In genomic region chr14:81312289-81312876, GRCh38 we compare ENCODE assay signal across 21 cellular contexts.
A peak's percentile ranks its signal among the peaks of the same experiment; 100 is the strongest.
DNase-seq lines count a peak whose midpoint lies in the region; ATAC-seq and TF ChIP-seq lines count a peak whose summit lies in the region.
"Had no signal": no experiment of that assay in that cellular context is flagged by ENCODE, and none has a peak within 500 bp of the region (broad histone marks: within the 10 kb centered on the region; RNA-seq: fewer than 3 reads in every experiment).

No MANE protein-coding gene starts in this region.

- H3K4me3 ChIP-seq in RWPE2 (ENCODE audit: severe bottlenecking): no peak overlapping the region
- no peak overlapping the region for H3K4me3 ChIP-seq in colonic mucosa
- H3K4me3 ChIP-seq: left ventricle myocardium inferior, upper lobe of left lung had no signal

- H3K36me3 ChIP-seq in RWPE2 (ENCODE audit: low read depth) (peaks cover 13% of the 10 kb centered on the region), colonic mucosa (no peaks in the 10 kb centered on the region)
- H3K36me3 ChIP-seq: left ventricle myocardium inferior, upper lobe of left lung had no signal

- H3K9me3 Mint-ChIP-seq in glutamatergic neuron (ENCODE audit: unreplicated experiment): peaks cover 11% of the 10 kb centered on the region
- H3K9me3 Mint-ChIP-seq in stimulated activated naive B cell treated with anti-CD40 and anti-IgM and Interleukin-4, amounts not matched to agents 10 μg/mL and 1 μg/mL and 100 μg/mL, for 72 hours: peaks cover 3 to 4% of the 10 kb centered on the region in 2 donors
- H3K9me3 Mint-ChIP-seq: central memory CD8-positive, alpha-beta T cell; stimulated activated naive CD8-positive, alpha-beta T cell treated with anti-CD3 and anti-CD28 coated beads, Interleukin-15, amount 100 ng/mL, for 72 hours had no signal

- peak overlapping the region; percentile 91 for H3K27ac Mint-ChIP-seq in glutamatergic neuron (ENCODE audit: unreplicated experiment)
- H3K27ac Mint-ChIP-seq in stimulated activated naive B cell treated with anti-CD40 and anti-IgM and Interleukin-4, amounts not matched to agents 10 μg/mL and 1 μg/mL and 100 μg/mL, for 72 hours: no peak overlapping the region
- H3K27ac Mint-ChIP-seq: stimulated activated naive CD8-positive, alpha-beta T cell treated with anti-CD3 and anti-CD28 coated beads, Interleukin-15, amount 100 ng/mL, for 72 hours had no signal

- H3K27me3 Mint-ChIP-seq in glutamatergic neuron (ENCODE audit: unreplicated experiment): peaks cover 2% of the 10 kb centered on the region
- peaks cover 0 to 11% of the 10 kb centered on the region in 2 donors for H3K27me3 Mint-ChIP-seq in stimulated activated naive B cell treated with anti-CD40 and anti-IgM and Interleukin-4, amounts not matched to agents 10 μg/mL and 1 μg/mL and 100 μg/mL, for 72 hours
- H3K27me3 Mint-ChIP-seq: stimulated activated naive CD8-positive, alpha-beta T cell treated with anti-CD3 and anti-CD28 coated beads, Interleukin-15, amount 100 ng/mL, for 72 hours had no signal

- H3K4me1 Mint-ChIP-seq in glutamatergic neuron (ENCODE audit: low read depth, unreplicated experiment): peaks cover 75% of the 10 kb centered on the region
- H3K4me1 Mint-ChIP-seq in stimulated activated naive B cell treated with anti-CD40 and anti-IgM and Interleukin-4, amounts not matched to agents 10 μg/mL and 1 μg/mL and 100 μg/mL, for 72 hours: peaks cover 0 to 8% of the 10 kb centered on the region in 2 donors
- H3K4me1 Mint-ChIP-seq: CD8-positive, alpha-beta memory T cell; central memory CD8-positive, alpha-beta T cell; stimulated activated naive CD8-positive, alpha-beta T cell treated with anti-CD3 and anti-CD28 coated beads, Interleukin-15, amount 100 ng/mL, for 72 hours had no signal

- TF ChIP-seq CTCF in RWPE2 (IDR thresholded peaks at IDR 0.05; ENCODE audit: poor library complexity, severe bottlenecking) (no peak), glutamatergic neuron (IDR thresholded peaks at IDR 0.05; ENCODE audit: partially characterized antibody, unreplicated experiment) (no peak), colonic mucosa (IDR thresholded peaks at IDR 0.05) (no peak)

- H3K4me3 Mint-ChIP-seq in glutamatergic neuron (ENCODE audit: unreplicated experiment): no peak overlapping the region
- no peak overlapping the region for H3K4me3 Mint-ChIP-seq in stimulated activated naive B cell treated with anti-CD40 and anti-IgM and Interleukin-4, amounts not matched to agents 10 μg/mL and 1 μg/mL and 100 μg/mL, for 72 hours
- H3K4me3 Mint-ChIP-seq: CD8-positive, alpha-beta memory T cell; central memory CD8-positive, alpha-beta T cell; stimulated activated naive CD8-positive, alpha-beta T cell treated with anti-CD3 and anti-CD28 coated beads, Interleukin-15, amount 100 ng/mL, for 72 hours had no signal

- ATAC-seq in RWPE2 (ENCODE audit: low read depth): no peak
- ATAC-seq in stimulated activated naive B cell treated with anti-CD40 and anti-IgM and Interleukin-4, amounts not matched to agents 10 μg/mL and 1 μg/mL and 100 μg/mL, for 72 hours (replicated peaks): peak; percentile 51 to 59
- ATAC-seq: Panc1; stimulated activated naive CD8-positive, alpha-beta T cell treated with anti-CD3 and anti-CD28 coated beads, Interleukin-15, amount 100 ng/mL, for 72 hours had no signal

- H3K27ac ChIP-seq in RWPE2 (ENCODE audit: poor library complexity, severe bottlenecking) (peak overlapping the region; percentile 53), colonic mucosa (no peak overlapping the region)
- H3K27ac ChIP-seq: 22Rv1, left ventricle myocardium inferior, upper lobe of left lung, VCaP had no signal

- DNase-seq in DMS 273 (lab: John Stamatoyannopoulos, UW; ENCODE audit: unreplicated experiment): peak; percentile 43
- no peak for DNase-seq in DMS 273 treated with DMSO at 0.1 percent for 48 hours (lab: John Stamatoyannopoulos, UW)
- DNase-seq in RWPE2 (ENCODE audit: low spot score): no peak
- DNase-seq in glutamatergic neuron: no peak
- no peak for DNase-seq in stimulated activated naive B cell treated with anti-CD40 and anti-IgM and Interleukin-4, amounts not matched to agents 10 μg/mL and 1 μg/mL and 100 μg/mL, for 72 hours
- DNase-seq in colonic mucosa: no peak
- no peak for DNase-seq in NCI-H1092 (lab: John Stamatoyannopoulos, UW)
- DNase-seq in superior temporal gyrus (ENCODE audit: extremely low spot score): no peak
- DNase-seq: activated CD4-positive, alpha-beta T cell treated with anti-CD3 and anti-CD28 coated beads, Interleukin-2, amount 50 U/mL, for 4 hours; activated naive CD4-positive, alpha-beta T cell; CD8-positive, alpha-beta memory T cell; left ventricle myocardium inferior; NCI-H1436 treated with DMSO at 0.1 percent for 48 hours; NCI-H774; stimulated activated CD4-positive, alpha-beta T cell treated with anti-CD3 and anti-CD28 coated beads, Interleukin-4, amount 100 ng/mL, for 24 hours; stimulated activated naive CD8-positive, alpha-beta T cell treated with anti-CD3 and anti-CD28 coated beads, Interleukin-15, amount 100 ng/mL, for 72 hours; upper lobe of left lung had no signal

- H3K9ac ChIP-seq in colonic mucosa (ENCODE audit: low read depth in 2 of 2, low read length in 2 of 2): no peak overlapping the region

- H3K27me3 ChIP-seq in RWPE2 (ENCODE audit: insufficient read depth, poor library complexity, severe bottlenecking) (no peaks in the 10 kb centered on the region), colonic mucosa (no peaks in the 10 kb centered on the region)
- H3K27me3 ChIP-seq: upper lobe of left lung had no signal

- peaks cover 49% of the 10 kb centered on the region for H3K4me1 ChIP-seq in RWPE2 (ENCODE audit: insufficient read depth, poor library complexity, severe bottlenecking)
- H3K4me1 ChIP-seq in colonic mucosa: no peaks in the 10 kb centered on the region

- no peaks in the 10 kb centered on the region for H3K36me3 Mint-ChIP-seq in glutamatergic neuron (ENCODE audit: unreplicated experiment)
- no peaks in the 10 kb centered on the region for H3K36me3 Mint-ChIP-seq in stimulated activated naive B cell treated with anti-CD40 and anti-IgM and Interleukin-4, amounts not matched to agents 10 μg/mL and 1 μg/mL and 100 μg/mL, for 72 hours
- H3K36me3 Mint-ChIP-seq: CD8-positive, alpha-beta memory T cell had no signal

- intact Hi-C loops in colonic mucosa (cut with DNase I): no loop called here

- H3K9me3 ChIP-seq in RWPE2 (ENCODE audit: severe bottlenecking): no peaks in the 10 kb centered on the region
- no peaks in the 10 kb centered on the region for H3K9me3 ChIP-seq in colonic mucosa
- H3K9me3 ChIP-seq: left ventricle myocardium inferior, upper lobe of left lung had no signal
